Comparison of ENCODE assay signal across 1 cellular context in the genomic region with DNA sequence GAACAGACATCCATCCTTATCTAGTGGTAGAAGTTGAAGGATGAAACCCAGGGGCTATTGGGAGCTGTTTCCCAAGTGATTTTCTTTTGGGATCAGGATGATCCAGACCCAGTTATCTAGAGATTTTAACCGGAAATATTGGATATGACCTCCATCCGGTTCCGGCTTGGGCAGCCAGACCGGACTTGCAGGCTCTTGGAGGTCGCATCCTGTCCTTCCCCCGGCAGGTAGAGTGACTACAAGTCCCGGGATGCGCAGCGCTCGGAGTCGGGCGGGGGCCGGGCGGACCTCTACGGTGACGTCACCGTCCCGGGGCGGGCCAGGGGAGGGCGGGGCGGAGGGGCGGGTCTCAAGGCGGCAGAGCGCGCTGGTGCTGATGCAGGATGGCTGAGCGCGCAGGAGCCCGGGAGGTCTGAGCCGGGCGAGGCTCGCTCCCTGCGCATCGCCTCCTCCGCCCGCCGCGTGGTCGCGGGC.
TF ChIP-seq lines count a peak whose summit lies in the region.

A gene (plus strand): TSS at position 360 of the 474 bp plus-strand sequence. CDS start 391 bp downstream, outside the sequence.

TF ChIP-seq in GM12878, 131 proteins besides CTCF, POLR2A, EP300 and RAD21 (continued from another document):
- TF ChIP-seq, protein P1, sequence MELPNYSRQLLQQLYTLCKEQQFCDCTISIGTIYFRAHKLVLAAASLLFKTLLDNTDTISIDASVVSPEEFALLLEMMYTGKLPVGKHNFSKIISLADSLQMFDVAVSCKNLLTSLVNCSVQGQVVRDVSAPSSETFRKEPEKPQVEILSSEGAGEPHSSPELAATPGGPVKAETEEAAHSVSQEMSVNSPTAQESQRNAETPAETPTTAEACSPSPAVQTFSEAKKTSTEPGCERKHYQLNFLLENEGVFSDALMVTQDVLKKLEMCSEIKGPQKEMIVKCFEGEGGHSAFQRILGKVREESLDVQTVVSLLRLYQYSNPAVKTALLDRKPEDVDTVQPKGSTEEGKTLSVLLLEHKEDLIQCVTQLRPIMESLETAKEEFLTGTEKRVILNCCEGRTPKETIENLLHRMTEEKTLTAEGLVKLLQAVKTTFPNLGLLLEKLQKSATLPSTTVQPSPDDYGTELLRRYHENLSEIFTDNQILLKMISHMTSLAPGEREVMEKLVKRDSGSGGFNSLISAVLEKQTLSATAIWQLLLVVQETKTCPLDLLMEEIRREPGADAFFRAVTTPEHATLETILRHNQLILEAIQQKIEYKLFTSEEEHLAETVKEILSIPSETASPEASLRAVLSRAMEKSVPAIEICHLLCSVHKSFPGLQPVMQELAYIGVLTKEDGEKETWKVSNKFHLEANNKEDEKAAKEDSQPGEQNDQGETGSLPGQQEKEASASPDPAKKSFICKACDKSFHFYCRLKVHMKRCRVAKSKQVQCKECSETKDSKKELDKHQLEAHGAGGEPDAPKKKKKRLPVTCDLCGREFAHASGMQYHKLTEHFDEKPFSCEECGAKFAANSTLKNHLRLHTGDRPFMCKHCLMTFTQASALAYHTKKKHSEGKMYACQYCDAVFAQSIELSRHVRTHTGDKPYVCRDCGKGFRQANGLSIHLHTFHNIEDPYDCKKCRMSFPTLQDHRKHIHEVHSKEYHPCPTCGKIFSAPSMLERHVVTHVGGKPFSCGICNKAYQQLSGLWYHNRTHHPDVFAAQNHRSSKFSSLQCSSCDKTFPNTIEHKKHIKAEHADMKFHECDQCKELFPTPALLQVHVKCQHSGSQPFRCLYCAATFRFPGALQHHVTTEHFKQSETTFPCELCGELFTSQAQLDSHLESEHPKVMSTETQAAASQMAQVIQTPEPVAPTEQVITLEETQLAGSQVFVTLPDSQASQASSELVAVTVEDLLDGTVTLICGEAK (IDR thresholded peaks at IDR 0.05; ENCODE audit: borderline replicate concordance), result peak; percentile 43; the same call in 1 of the 2 replicates
- TF ChIP-seq SIX5 (IDR thresholded peaks at IDR 0.05; ENCODE audit: low read depth, low read length, severe bottlenecking) (peak; percentile 73), BCL11A (IDR thresholded peaks at IDR 0.05; ENCODE audit: low read depth, low read length) (no peak)
